In genomic region chr18:45638544-45638943, GRCh38 we compare ENCODE assay signal across 1 cellular context.
A peak's percentile ranks its signal among the peaks of the same experiment; 100 is the strongest.
TF ChIP-seq lines count a peak whose summit lies in the region.

No MANE protein-coding gene starts in this region.

TF ChIP-seq in Ishikawa, 13 proteins besides CTCF, POLR2A, EP300 and RAD21 (continued from another document):
- TF ChIP-seq USF1 (IDR thresholded peaks at IDR 0.05) = peak; percentile 72
- TF ChIP-seq TCF12 (IDR thresholded peaks at IDR 0.05; ENCODE audit: low read depth) = no peak
- TF ChIP-seq, protein P1, sequence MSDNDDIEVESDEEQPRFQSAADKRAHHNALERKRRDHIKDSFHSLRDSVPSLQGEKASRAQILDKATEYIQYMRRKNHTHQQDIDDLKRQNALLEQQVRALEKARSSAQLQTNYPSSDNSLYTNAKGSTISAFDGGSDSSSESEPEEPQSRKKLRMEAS (IDR thresholded peaks at IDR 0.05) = peak; percentile 25; the same call in 1 of the 2 replicates
